Comparison of ENCODE assay signal across 22 cellular contexts in genomic region chr6:119962505-119962904, GRCh38.
"Had no signal": no experiment of that assay in that cellular context is flagged by ENCODE, and none has a peak within 500 bp of the region (broad histone marks: within the 10 kb centered on the region; RNA-seq: fewer than 3 reads in every experiment).

No MANE protein-coding gene starts in this region.

- DNase-seq: KBM-7, MV-4-11, NCI-H1048, NCI-H1105, NCI-H1417, NCI-H1436 treated with DMSO at 0.1 percent for 48 hours, NCI-H1694, NCI-H187 treated with DMSO at 0.1 percent for 48 hours, NCI-H2081, NCI-H2171, NCI-H226, NCI-H510A, NCI-H524 treated with DMSO at 0.1 percent for 48 hours, NCI-H774, PC-3, SHP77, T-helper 1 cell had no signal

- ATAC-seq: Panc1, PC-3, SK-N-SH treated with all-trans-retinoic acid at 6 μM for 48 hours had no signal

- FAIRE-seq: HTR-8/SVneo had no signal

- H3K27ac ChIP-seq: HL-60, RWPE1 had no signal
